Comparison of ENCODE assay signal across 11 cellular contexts in the genomic region with DNA sequence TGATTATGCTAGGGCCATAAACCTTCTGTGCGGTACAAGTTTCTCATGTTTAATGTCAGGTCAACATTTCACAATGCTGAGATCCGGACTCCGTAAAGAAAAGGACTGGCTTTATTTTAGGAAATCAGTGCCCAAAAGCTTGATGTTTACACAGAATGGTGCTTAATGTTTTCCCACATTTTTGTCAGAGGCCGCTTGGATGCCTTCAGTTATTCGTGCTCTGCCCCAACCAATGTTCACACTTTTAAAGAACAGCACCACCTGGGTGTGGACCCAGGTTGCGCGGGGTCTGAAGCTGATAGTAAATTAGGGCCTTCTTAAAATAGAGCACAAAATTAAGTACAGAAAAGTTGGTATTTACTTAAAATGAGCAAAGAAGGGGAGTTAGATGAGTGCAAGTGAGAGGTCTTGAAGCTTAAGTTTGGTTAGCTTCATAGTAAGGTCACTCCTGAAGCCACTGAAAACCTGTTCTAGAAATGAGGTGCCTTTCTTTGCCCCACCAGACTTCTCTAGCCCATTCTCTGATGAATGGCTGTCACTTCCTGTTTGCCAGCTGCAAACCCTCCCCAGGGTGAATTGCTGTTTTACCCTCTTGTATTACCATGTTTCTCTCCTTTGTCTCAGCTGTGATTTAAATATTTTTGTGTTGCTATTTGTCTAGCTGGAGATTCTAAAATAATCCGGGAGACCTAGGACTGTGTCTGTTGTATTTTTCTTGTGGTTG. TPM values are rescaled to one million over a fixed set of nuclear protein-coding genes. Genes with fewer than 3 reads are reported as not detected.
DNase-seq lines count a peak whose midpoint lies in the region; ATAC-seq and TF ChIP-seq lines count a peak whose summit lies in the region.
"Had no signal": no experiment of that assay in that cellular context is flagged by ENCODE, and none has a peak within 500 bp of the region (broad histone marks: within the 10 kb centered on the region; RNA-seq: fewer than 3 reads in every experiment).

No MANE protein-coding gene starts in this region.

- H3K23ac ChIP-seq in neuronal stem cell (ENCODE audit: low read depth, low read length, poor library complexity), result no peak overlapping the region

- H3K4me3 ChIP-seq in HFF-Myc (replicated peaks; ENCODE audit: low read depth, low read length) (no peak overlapping the region), cardiac fibroblast (replicated peaks in 1 of 2; ENCODE audit: low read depth in 2 of 2, low read length in 2 of 2) (no peak overlapping the region), neuronal stem cell (ENCODE audit: low read length in 2 of 2) (no peak overlapping the region)
- H3K4me3 ChIP-seq: GM23248 had no signal

- DNase-seq in ELF-1 (ENCODE audit: low read depth, low spot score), result peak; percentile 27
- no peak for DNase-seq in HFF-Myc (ENCODE audit: extremely low read depth, low read depth)
- no peak for DNase-seq in cardiac fibroblast (ENCODE audit: low read depth in 2 of 2)
- no peak for DNase-seq in neuronal stem cell (ENCODE audit: low spot score)
- no peak for DNase-seq in HEK293T (ENCODE audit: extremely low spot score)
- DNase-seq: GM23248, occipital lobe had no signal

- peak; percentile 15 for TF ChIP-seq CTCF in HFF-Myc (IDR thresholded peaks at IDR 0.05; ENCODE audit: low read depth, low read length, missing control alignments)
- peak; percentile 4 for TF ChIP-seq CTCF in cardiac fibroblast (IDR thresholded peaks at IDR 0.05; ENCODE audit: low read depth, low read length)

- H3K4me2 ChIP-seq in neuronal stem cell (ENCODE audit: insufficient read depth, low read length, poor library complexity, severe bottlenecking), result no peak overlapping the region

- no peak overlapping the region for H2AK5ac ChIP-seq in neuronal stem cell (ENCODE audit: low read depth, low read length)

- peaks cover 0 to 11% of the 10 kb centered on the region in 2 donors for H3K4me1 ChIP-seq in neuronal stem cell (ENCODE audit: control insufficient read depth in 2 of 2, insufficient read depth in 1 of 2, low read depth in 1 of 2, low read length in 2 of 2)

- H3K9me3 ChIP-seq in neuronal stem cell (replicated peaks in 1 of 2; ENCODE audit: control insufficient read depth in 2 of 2, insufficient read depth in 1 of 2, low read depth in 1 of 2, low read length in 2 of 2), result no peaks in the 10 kb centered on the region

- no peaks in the 10 kb centered on the region for H3K36me3 ChIP-seq in neuronal stem cell (replicated peaks in 1 of 2; ENCODE audit: control insufficient read depth in 2 of 2, insufficient read depth in 2 of 2, low read length in 2 of 2)

- no CpG with 5 or more reads among the region's 8 CpGs for WGBS in neuronal stem cell (ENCODE audit: extremely low coverage in 2 of 2, insufficient read length in 2 of 2, insufficient replicate concordance in 1 of 2), 2 donors

- CTCF ChIA-PET in HEK293T (lab: Yijun Ruan, JAX), result interaction anchor here (0.5 to 1.6 kb wide), 3 partner anchors 22 to 252 kb away, joined by 3 to 4 read pairs (median 4); no protein-coding TSS in a partner anchor

- no peak overlapping the region for H2BK15ac ChIP-seq in neuronal stem cell (ENCODE audit: low read length)

- no peak overlapping the region for H2BK5ac ChIP-seq in neuronal stem cell (ENCODE audit: low read length)

- peak overlapping the region; percentile 67 for H2AFZ ChIP-seq in neuronal stem cell (ENCODE audit: low read length)
- H2AFZ ChIP-seq: GM23248 had no signal

- no peak overlapping the region for H3K18ac ChIP-seq in neuronal stem cell (ENCODE audit: low read length)

- no peak overlapping the region for H2BK12ac ChIP-seq in neuronal stem cell (ENCODE audit: low read length)

- H4K8ac ChIP-seq in neuronal stem cell (ENCODE audit: low read depth, low read length), result no peak overlapping the region

- H2BK120ac ChIP-seq in neuronal stem cell (ENCODE audit: low read depth, low read length), result no peak overlapping the region

- no peak for ATAC-seq in GM19467 (IDR thresholded peaks at IDR 0.05; ENCODE audit: unreplicated experiment)
- ATAC-seq in HG03439 (IDR thresholded peaks at IDR 0.05; ENCODE audit: unreplicated experiment), result no peak
- ATAC-seq: esophagus mucosa had no signal

- no peak overlapping the region for H3K4ac ChIP-seq in neuronal stem cell (ENCODE audit: low read length)

- no peak overlapping the region for H3K27ac ChIP-seq in neuronal stem cell (replicated peaks; ENCODE audit: low read length)
- H3K27ac ChIP-seq: GM23248 had no signal

- no peak overlapping the region for H4K91ac ChIP-seq in neuronal stem cell (ENCODE audit: low read depth, low read length, poor library complexity)

- no peak overlapping the region for H3K9ac ChIP-seq in neuronal stem cell (ENCODE audit: low read depth, low read length, poor library complexity)
- H3K9ac ChIP-seq: GM23248 had no signal

- H3K27me3 ChIP-seq in neuronal stem cell (ENCODE audit: control insufficient read depth in 3 of 3, insufficient read depth in 3 of 3, low read depth in 1 of 3, low read length in 3 of 3), result no peaks in the 10 kb centered on the region

- H3K79me1 ChIP-seq in neuronal stem cell (ENCODE audit: low read depth, low read length), result no peaks in the 10 kb centered on the region

- POLR2A ChIA-PET in HEK293T (lab: Yijun Ruan, JAX), result no interaction called here

- no peak overlapping the region for H3K14ac ChIP-seq in neuronal stem cell (ENCODE audit: low read length)

TF ChIP-seq in HEK293T, 16 proteins besides CTCF, POLR2A, EP300 and RAD21:
- no peak for TF ChIP-seq SUZ12 (IDR thresholded peaks at IDR 0.05)
- no peak for TF ChIP-seq NFRKB (IDR thresholded peaks at IDR 0.05)
- TF ChIP-seq ZNF384 (IDR thresholded peaks at IDR 0.05), result no peak
- no peak for TF ChIP-seq TARDBP (IDR thresholded peaks at IDR 0.05)
- TF ChIP-seq ELF4 (IDR thresholded peaks at IDR 0.05), result no peak
- TF ChIP-seq HDGF (IDR thresholded peaks at IDR 0.05; ENCODE audit: borderline replicate concordance), result no peak
- TF ChIP-seq FOXM1 (IDR thresholded peaks at IDR 0.05; ENCODE audit: borderline replicate concordance), result no peak
- TF ChIP-seq LEF1 (IDR thresholded peaks at IDR 0.05; ENCODE audit: borderline replicate concordance), result no peak
- TF ChIP-seq FOXK2 (IDR thresholded peaks at IDR 0.05), result no peak
- TF ChIP-seq CTBP1 (IDR thresholded peaks at IDR 0.05; ENCODE audit: borderline replicate concordance), result no peak
- TF ChIP-seq ARNT (IDR thresholded peaks at IDR 0.05), result no peak
- TF ChIP-seq L3MBTL2 (conservative IDR thresholded peaks at IDR 0.05), result no peak
- no peak for TF ChIP-seq PKNOX1 (IDR thresholded peaks at IDR 0.05)
- TF ChIP-seq BHLHE40 (IDR thresholded peaks at IDR 0.05; ENCODE audit: borderline replicate concordance), result no peak

RNA-seq across cellular contexts. Expression of gene SLC3A1, which starts 20.5 kb away (rescaled TPM):
- 0.13 TPM for polyA plus RNA-seq in neuronal stem cell (2013, experiment 1 of 2)
- 0.14 TPM for polyA plus RNA-seq in neuronal stem cell (2013, experiment 2 of 2)
- polyA plus RNA-seq: keratinocyte had no signal
